8 cellular contexts compared by ENCODE assay signal in genomic region chr7:39566056-39566921, GRCh38. TPM values are rescaled to one million over a fixed set of nuclear protein-coding genes. Genes with fewer than 3 reads are reported as not detected.
DNase-seq lines count a peak whose midpoint lies in the region; TF ChIP-seq lines count a peak whose summit lies in the region.

TSS of gene YAE1 (plus strand) at chr7:39566404. CDS start at chr7:39566419, 15 bp downstream.

- peaks cover 6% of the 10 kb centered on the region; the same call in 1 of the 2 replicates for H3K79me2 ChIP-seq in H9 (ENCODE audit: insufficient read depth, low read length)

- H3K23me2 ChIP-seq in H9 (ENCODE audit: insufficient read length, low read depth, low read length, poor library complexity, severe bottlenecking) = peaks cover 2% of the 10 kb centered on the region

- H3K4me1 ChIP-seq in ES-I3 (ENCODE audit: insufficient read depth, low read length) (peaks cover under 1% of the 10 kb centered on the region; the same call in 1 of the 2 replicates), H9 (ENCODE audit: insufficient read depth, low read length) (peaks cover 2% of the 10 kb centered on the region; the same call in 1 of the 2 replicates), stomach smooth muscle (ENCODE audit: control insufficient read depth, insufficient read depth, low read length) (no peaks in the 10 kb centered on the region)

- peak within 1 kb of the TSS; percentile 3 for H4K8ac ChIP-seq in H9 (replicated peaks; ENCODE audit: insufficient read length, low read depth, low read length)

- H3K4me3 Mint-ChIP-seq in H9 (peak within 1 kb of the TSS; percentile 97), neural crest cell (peak within 1 kb of the TSS; percentile 96)

- no peak within 1 kb of the TSS for H2BK20ac ChIP-seq in H9 (ENCODE audit: low read depth, low read length, poor library complexity, severe bottlenecking)

- no peak within 1 kb of the TSS for H3K23ac ChIP-seq in H9 (ENCODE audit: insufficient read length, low read depth, low read length)

- H2BK120ac ChIP-seq in H9 (ENCODE audit: low read depth, low read length, poor library complexity, severe bottlenecking) = no peak within 1 kb of the TSS

- no peak within 1 kb of the TSS for H3K4ac ChIP-seq in H9 (ENCODE audit: low read depth, low read length)

- H3K27ac Mint-ChIP-seq in H9 (peak within 1 kb of the TSS; percentile 94 to 99 (median 96)), neural crest cell (ENCODE audit: unreplicated experiment) (peak within 1 kb of the TSS; percentile 100)

- no peaks in the 10 kb centered on the region for H3K36me3 ChIP-seq in ES-I3 (ENCODE audit: insufficient read depth, low read length)
- no peaks in the 10 kb centered on the region for H3K36me3 ChIP-seq in stomach smooth muscle (ENCODE audit: control insufficient read depth in 2 of 2, insufficient read depth in 2 of 2, low read length in 2 of 2)

- H3K4me1 Mint-ChIP-seq in H9 (peaks cover 12 to 17% of the 10 kb centered on the region in 2 experiments), neural crest cell (peaks cover 31% of the 10 kb centered on the region)

- peak within 1 kb of the TSS; percentile 84 for H3K9ac ChIP-seq in ES-I3 (ENCODE audit: low read depth, low read length)
- peak within 1 kb of the TSS; percentile 84 for H3K9ac ChIP-seq in H9 (ENCODE audit: extremely low read depth, insufficient read length, low read length)
- H3K9ac ChIP-seq in stomach smooth muscle (ENCODE audit: low read length in 2 of 2) = peak within 1 kb of the TSS; percentile 93

- no peak within 1 kb of the TSS for H3K27ac ChIP-seq in H9 (ENCODE audit: insufficient read length, low read depth, low read length)
- peak within 1 kb of the TSS; percentile 42 for H3K27ac ChIP-seq in stomach smooth muscle (ENCODE audit: low read length)

- H3K27me3 ChIP-seq in H9 (ENCODE audit: insufficient read depth, low read length) = no peaks in the 10 kb centered on the region
- no peaks in the 10 kb centered on the region for H3K27me3 ChIP-seq in stomach smooth muscle (ENCODE audit: control insufficient read depth in 1 of 2, insufficient read depth in 2 of 2, low read length in 2 of 2)

- H3K4me3 ChIP-seq in foreskin fibroblast (ENCODE audit: low read depth in 1 of 2, low read length in 2 of 2) (peak within 1 kb of the TSS; percentile 71 to 78), stomach smooth muscle (ENCODE audit: low read length in 2 of 2) (peak within 1 kb of the TSS; percentile 94 to 97)

- no peaks in the 10 kb centered on the region for H4K20me1 ChIP-seq in H9 (ENCODE audit: control insufficient read depth, insufficient read depth, insufficient read length)

- no peak within 1 kb of the TSS for H3K56ac ChIP-seq in H9 (ENCODE audit: insufficient read length, low read depth, low read length)

- TF ChIP-seq CTCF in H9 (conservative IDR thresholded peaks at IDR 0.05) = no peak
- TF ChIP-seq CTCF in foreskin fibroblast (IDR thresholded peaks at IDR 0.05; ENCODE audit: low read depth, low read length) = no peak
- no peak for TF ChIP-seq CTCF in neural crest cell (conservative IDR thresholded peaks at IDR 0.05)

- H3K36me3 Mint-ChIP-seq in H9 (ENCODE audit: insufficient read depth in 1 of 3, low read depth in 3 of 3) = peaks cover 0 to 14% (median 8%) of the 10 kb centered on the region in 3 experiments; a peak in 6 of 7 replicates
- peaks cover 2% of the 10 kb centered on the region for H3K36me3 Mint-ChIP-seq in neural crest cell (ENCODE audit: low read depth)

- H4K91ac ChIP-seq in H9 (ENCODE audit: insufficient read length, low read depth, low read length) = no peak within 1 kb of the TSS

- H4K5ac ChIP-seq in H9 (ENCODE audit: insufficient read length, low read depth, low read length) = peak within 1 kb of the TSS; percentile 2

- H3K9me3 Mint-ChIP-seq in H9 (no peaks in the 10 kb centered on the region), neural crest cell (no peaks in the 10 kb centered on the region)

- peak within 1 kb of the TSS; percentile 81 for H3K4me2 ChIP-seq in H9 (ENCODE audit: insufficient read depth, insufficient read length, low read length)

- peak within 1 kb of the TSS; percentile 83 for H3K18ac ChIP-seq in H9 (ENCODE audit: insufficient read length, low read depth, low read length)

- H3K27me3 Mint-ChIP-seq in H9 (ENCODE audit: low read depth) (no peaks in the 10 kb centered on the region), neural crest cell (ENCODE audit: low read depth) (no peaks in the 10 kb centered on the region)

- no peak within 1 kb of the TSS for H2BK15ac ChIP-seq in H9 (ENCODE audit: low read depth, low read length)

- peak; percentile 78 for DNase-seq in H9
- peak; percentile 80 for DNase-seq in M059J (ENCODE audit: low read depth)
- DNase-seq in SHP77 treated with DMSO at 0.1 percent for 48 hours (lab: John Stamatoyannopoulos, UW) = peak; percentile 82
- peak; percentile 78 for DNase-seq in activated gamma-delta T cell treated with Interleukin-2 at 50 U/mL for 16 hours
- DNase-seq in foreskin fibroblast = peak; percentile 70 to 90
- peak; percentile 84 for DNase-seq in neural crest cell (ENCODE audit: low read depth, low spot score)

- H3K9me3 ChIP-seq in ES-I3 (ENCODE audit: control insufficient read depth, insufficient read depth, low read length) = no peaks in the 10 kb centered on the region
- no peaks in the 10 kb centered on the region for H3K9me3 ChIP-seq in H9 (ENCODE audit: control insufficient read depth, low read depth, low read length)
- H3K9me3 ChIP-seq in stomach smooth muscle (ENCODE audit: control insufficient read depth in 2 of 2, low read length in 2 of 2) = no peaks in the 10 kb centered on the region

- H2AK5ac ChIP-seq in H9 (ENCODE audit: insufficient read length, low read length) = no peak within 1 kb of the TSS

- H2BK5ac ChIP-seq in H9 (ENCODE audit: insufficient read length, low read length) = no peak within 1 kb of the TSS

- H2AFZ ChIP-seq in H9 (ENCODE audit: low read length) = no peak within 1 kb of the TSS

- WGBS in H9 (ENCODE audit: extremely low coverage, insufficient read length, low lambda C conversion rate) = no CpG with 5 or more reads among the region's 62 CpGs

- peak within 1 kb of the TSS; percentile 91 for H3K14ac ChIP-seq in H9 (ENCODE audit: insufficient read depth, low read length)

- H3T11ph ChIP-seq in H9 (ENCODE audit: low read length) = no peak within 1 kb of the TSS

- no peak within 1 kb of the TSS for H2BK12ac ChIP-seq in H9 (ENCODE audit: insufficient read length, low read depth, low read length)

- H3K79me1 ChIP-seq in H9 (ENCODE audit: insufficient read depth, low read depth, low read length, poor library complexity, severe bottlenecking) = no peaks in the 10 kb centered on the region

RNA-seq across cellular contexts. Expression of gene YAE1, which starts in this region (rescaled TPM):
- 27.3 and 28.8 TPM in 2 replicates for total RNA-seq in H9 (2021)
- total RNA-seq in M059J (2014; rRNA removed; shearing (Covaris generic)) = 31.4 and 39.0 TPM in 2 replicates
- 42.5 and 44.0 TPM in 2 replicates for total RNA-seq in neural crest cell
